31 cellular contexts compared by ENCODE assay signal in the genomic region with DNA sequence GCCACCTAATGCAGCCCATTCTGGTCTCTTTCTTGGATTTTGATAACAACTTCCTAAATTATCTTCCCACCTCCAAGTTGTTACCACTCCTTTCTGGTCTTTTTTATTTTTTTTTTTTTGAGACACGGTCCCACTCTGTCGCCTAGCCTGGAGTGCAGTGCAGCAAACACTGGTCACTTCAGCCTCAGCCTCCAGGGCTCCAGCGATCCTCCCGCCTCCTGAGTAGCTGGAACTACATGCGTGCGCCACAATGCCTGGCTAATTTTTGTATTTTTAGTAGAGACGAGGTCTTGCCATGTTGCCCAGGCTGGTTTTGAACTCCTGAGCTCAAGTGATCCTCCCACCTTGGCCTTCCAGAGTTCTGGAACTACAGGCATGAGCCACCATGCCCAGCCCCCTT.
"Had no signal": no experiment of that assay in that cellular context is flagged by ENCODE, and none has a peak within 500 bp of the region (broad histone marks: within the 10 kb centered on the region; RNA-seq: fewer than 3 reads in every experiment).

No MANE protein-coding gene starts in this region.

- ATAC-seq: activated CD4-positive, CD25-positive, alpha-beta regulatory T cell treated with anti-CD3 and anti-CD28 coated beads, Interleukin-2, amount 50 U/mL, for 24 hours; activated naive CD4-positive, alpha-beta T cell treated with anti-CD3 and anti-CD28 coated beads, Interleukin-2, amount 50 U/mL, for 72 hours; activated T-cell treated with anti-CD3 and anti-CD28 coated beads, Interleukin-2, amount 50 U/mL, for 72 hours; activated T-helper 17 cell treated with anti-CD3 and anti-CD28 coated beads, Interleukin-2, amount 50 U/mL, for 72 hours; esophagus mucosa; T-cell had no signal

- DNase-seq: activated B cell treated with CpG ODN at 0.5 μM for 24 hours; activated CD4-positive, alpha-beta memory T cell treated with anti-CD3 and anti-CD28 coated beads, Interleukin-2, amount 10 ng/mL, durations not matched to agents 7 days and 5 days; activated CD4-positive, alpha-beta T cell treated with anti-CD3 and anti-CD28 coated beads for 48 hours; activated CD8-positive, alpha-beta memory T cell treated with anti-CD3 and anti-CD28 coated beads, Interleukin-2, amount 50 U/mL, for 48 hours; activated effector memory CD4-positive, alpha-beta T cell treated with Interleukin-2 at 50 U/mL for 16 hours; activated gamma-delta T cell treated with Interleukin-2 at 50 U/mL for 16 hours; activated naive CD4-positive, alpha-beta T cell treated with anti-CD3 and anti-CD28 coated beads for 36 hours; activated naive CD8-positive, alpha-beta T cell treated with anti-CD3 and anti-CD28 coated beads, Interleukin-2, amount 10 ng/mL, durations not matched to agents 7 days and 5 days; activated T-cell treated with anti-CD3 and anti-CD28 coated beads for 4 hours; activated T-cell treated with anti-CD3 and anti-CD28 coated beads, Interleukin-2, amount 50 U/mL, for 24 hours; activated T-cell treated with anti-CD3 and anti-CD28 coated beads, Interleukin-2, amount 50 U/mL, for 72 hours; central memory CD4-positive, alpha-beta T cell; cerebellar nuclear complex; colonic mucosa; effector CD8-positive, alpha-beta T cell; foreskin fibroblast; glutamatergic neuron; SW 1271; T-cell; T1000; WERI-Rb-1 had no signal

- H3K4me3 ChIP-seq: ascending aorta, breast epithelium, cardiac muscle cell, colonic mucosa had no signal

- H3K27me3 Mint-ChIP-seq: activated B cell treated with CpG ODN at 0.5 μM for 24 hours; activated CD4-positive, alpha-beta memory T cell treated with anti-CD3 and anti-CD28 coated beads, Interleukin-2, amount 10 ng/mL, durations not matched to agents 7 days and 5 days; activated naive CD8-positive, alpha-beta T cell treated with anti-CD3 and anti-CD28 coated beads, Interleukin-2, amount 10 ng/mL, durations not matched to agents 7 days and 5 days; activated T-cell treated with anti-CD3 and anti-CD28 coated beads, Interleukin-2, amount 50 U/mL, for 24 hours; activated T-helper 17 cell treated with anti-CD3 and anti-CD28 coated beads, Interleukin-2, amount 50 U/mL, for 72 hours; T-cell had no signal

- H3K27ac ChIP-seq: ascending aorta, breast epithelium, cardiac muscle cell, colonic mucosa, WERI-Rb-1 had no signal

- H3K36me3 ChIP-seq: ascending aorta, breast epithelium, cardiac muscle cell, colonic mucosa, WERI-Rb-1 had no signal

- H3K36me3 Mint-ChIP-seq: brain, T-cell had no signal

- H3K9me3 Mint-ChIP-seq: activated B cell treated with CpG ODN at 0.5 μM for 24 hours; activated CD4-positive, alpha-beta memory T cell treated with anti-CD3 and anti-CD28 coated beads, Interleukin-2, amount 10 ng/mL, durations not matched to agents 7 days and 5 days; activated naive CD4-positive, alpha-beta T cell treated with anti-CD3 and anti-CD28 coated beads for 36 hours; activated T-cell treated with anti-CD3 and anti-CD28 coated beads, Interleukin-2, amount 50 U/mL, for 24 hours; activated T-cell treated with anti-CD3 and anti-CD28 coated beads, Interleukin-2, amount 50 U/mL, for 72 hours; activated T-helper 17 cell treated with anti-CD3 and anti-CD28 coated beads, Interleukin-2, amount 50 U/mL, for 72 hours; T-cell had no signal

- H3K4me1 ChIP-seq: ascending aorta, breast epithelium, colonic mucosa had no signal

- H3K4me3 Mint-ChIP-seq: activated B cell treated with CpG ODN at 0.5 μM for 24 hours; activated CD4-positive, alpha-beta memory T cell treated with anti-CD3 and anti-CD28 coated beads, Interleukin-2, amount 10 ng/mL, durations not matched to agents 7 days and 5 days; activated naive CD4-positive, alpha-beta T cell treated with anti-CD3 and anti-CD28 coated beads for 36 hours; activated naive CD8-positive, alpha-beta T cell treated with anti-CD3 and anti-CD28 coated beads, Interleukin-2, amount 10 ng/mL, durations not matched to agents 7 days and 5 days; activated T-cell treated with anti-CD3 and anti-CD28 coated beads, Interleukin-2, amount 50 U/mL, for 24 hours; activated T-helper 17 cell treated with anti-CD3 and anti-CD28 coated beads, Interleukin-2, amount 50 U/mL, for 72 hours; brain; T-cell; T-helper 2 cell treated with Interferon-gamma antibody and Interleukin-4, amounts not matched to agents 5 μg/mL and 100 μg/mL, for 36 hours had no signal

- H3K27me3 ChIP-seq: ascending aorta, breast epithelium, cardiac muscle cell, colonic mucosa had no signal

- H3K9me3 ChIP-seq: ascending aorta, breast epithelium, colonic mucosa had no signal

- H3K27ac Mint-ChIP-seq: activated B cell treated with CpG ODN at 0.5 μM for 24 hours; activated CD4-positive, alpha-beta memory T cell treated with anti-CD3 and anti-CD28 coated beads, Interleukin-2, amount 10 ng/mL, durations not matched to agents 7 days and 5 days; activated naive CD4-positive, alpha-beta T cell treated with anti-CD3 and anti-CD28 coated beads for 36 hours; activated naive CD8-positive, alpha-beta T cell treated with anti-CD3 and anti-CD28 coated beads, Interleukin-2, amount 10 ng/mL, durations not matched to agents 7 days and 5 days; activated T-cell treated with anti-CD3 and anti-CD28 coated beads, Interleukin-2, amount 50 U/mL, for 24 hours; activated T-cell treated with anti-CD3 and anti-CD28 coated beads, Interleukin-2, amount 50 U/mL, for 72 hours; activated T-helper 17 cell treated with anti-CD3 and anti-CD28 coated beads, Interleukin-2, amount 50 U/mL, for 72 hours; T-cell; T-helper 1 cell treated with Interleukin-12 subunit alpha and Interleukin-12 subunit beta and Interleukin-4 antibody, amounts not matched to agents 30 μg/mL and 1 μg/mL, for 36 hours; T-helper 2 cell treated with Interferon-gamma antibody and Interleukin-4, amounts not matched to agents 5 μg/mL and 100 μg/mL, for 36 hours had no signal
